ENCODE assay signal across 16 cellular contexts in the genomic region with DNA sequence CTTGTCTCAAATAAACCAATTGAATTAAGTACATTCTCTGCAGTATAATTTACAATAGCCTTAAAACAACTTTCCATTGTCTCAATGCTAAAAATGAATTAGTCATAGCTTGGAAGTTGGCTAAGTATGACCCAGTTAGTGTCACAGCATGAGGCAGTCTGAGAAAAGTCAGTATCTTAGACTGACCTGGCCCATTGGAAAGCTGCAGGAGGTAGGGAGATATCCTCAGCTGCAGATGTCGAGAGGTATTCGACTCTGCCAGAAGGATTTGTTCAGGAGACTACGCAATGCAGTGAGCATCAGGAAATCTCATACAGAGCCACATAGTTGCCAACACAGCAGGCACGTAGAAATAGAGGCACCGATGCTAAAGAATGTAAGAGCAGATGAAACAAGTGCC.
"Had no signal": no experiment of that assay in that cellular context is flagged by ENCODE, and none has a peak within 500 bp of the region (broad histone marks: within the 10 kb centered on the region; RNA-seq: fewer than 3 reads in every experiment).

No MANE protein-coding gene starts in this region.

- H3K27me3 ChIP-seq: esophagus squamous epithelium, right atrium auricular region, suprapubic skin had no signal

- H3K36me3 ChIP-seq: esophagus squamous epithelium, lower lobe of right lung, right atrium auricular region, suprapubic skin had no signal

- DNase-seq: activated CD4-positive, alpha-beta T cell treated with anti-CD3 and anti-CD28 coated beads, Interleukin-2, amount 50 U/mL, for 1 hour; activated CD8-positive, alpha-beta memory T cell treated with anti-CD3 and anti-CD28 coated beads for 24 hours; activated naive CD8-positive, alpha-beta T cell treated with anti-CD3 and anti-CD28 coated beads, Interleukin-2, amount 10 ng/mL, durations not matched to agents 7 days and 5 days; anterior cingulate cortex; esophagus squamous epithelium; foreskin melanocyte; left colon; lower lobe of right lung; midbrain; trophoblast cell had no signal

- H3K4me1 ChIP-seq: esophagus squamous epithelium, lower lobe of right lung, right atrium auricular region, suprapubic skin had no signal

- H3K27ac Mint-ChIP-seq: activated naive CD8-positive, alpha-beta T cell treated with anti-CD3 and anti-CD28 coated beads, Interleukin-2, amount 10 ng/mL, durations not matched to agents 7 days and 5 days; activated T-helper 1 cell treated with anti-CD3 and anti-CD28 coated beads, Interleukin-12 subunit alpha, Interleukin-12 subunit beta, Interleukin-2, Interleukin-4 antibody, amounts not matched to agents 30 ng/mL and 10 ng/mL and 1 ng/mL, durations not matched to agents 14 hours and 24 hours and 36 hours; stimulated activated naive CD8-positive, alpha-beta T cell treated with anti-CD3 and anti-CD28 coated beads, Interleukin-15, Interleukin-2, amounts not matched to agents 100 ng/mL and 50 ng/mL, for 24 hours had no signal

- H3K27ac ChIP-seq: esophagus squamous epithelium, lower lobe of right lung, right atrium auricular region, SK-N-MC, skin epidermis, suprapubic skin had no signal

- H3K9me3 ChIP-seq: esophagus squamous epithelium, lower lobe of right lung, right atrium auricular region, suprapubic skin had no signal

- H3K4me3 Mint-ChIP-seq: activated naive CD8-positive, alpha-beta T cell treated with anti-CD3 and anti-CD28 coated beads, Interleukin-2, amount 10 ng/mL, durations not matched to agents 7 days and 5 days; activated T-helper 1 cell treated with anti-CD3 and anti-CD28 coated beads, Interleukin-12 subunit alpha, Interleukin-12 subunit beta, Interleukin-2, Interleukin-4 antibody, amounts not matched to agents 30 ng/mL and 10 ng/mL and 1 ng/mL, durations not matched to agents 14 hours and 24 hours and 36 hours; stimulated activated naive CD8-positive, alpha-beta T cell treated with anti-CD3 and anti-CD28 coated beads, Interleukin-15, Interleukin-2, amounts not matched to agents 100 ng/mL and 50 ng/mL, for 24 hours had no signal

- ATAC-seq: left colon, lower lobe of right lung had no signal

- H3K27me3 Mint-ChIP-seq: activated naive CD8-positive, alpha-beta T cell treated with anti-CD3 and anti-CD28 coated beads, Interleukin-2, amount 10 ng/mL, durations not matched to agents 7 days and 5 days; stimulated activated naive CD8-positive, alpha-beta T cell treated with anti-CD3 and anti-CD28 coated beads, Interleukin-15, Interleukin-2, amounts not matched to agents 100 ng/mL and 50 ng/mL, for 24 hours had no signal

- H3K4me1 Mint-ChIP-seq: activated naive CD8-positive, alpha-beta T cell treated with anti-CD3 and anti-CD28 coated beads, Interleukin-2, amount 10 ng/mL, durations not matched to agents 7 days and 5 days had no signal

- H3K36me3 Mint-ChIP-seq: activated naive CD8-positive, alpha-beta T cell treated with anti-CD3 and anti-CD28 coated beads, Interleukin-2, amount 10 ng/mL, durations not matched to agents 7 days and 5 days had no signal

- H3K9me3 Mint-ChIP-seq: activated T-helper 1 cell treated with anti-CD3 and anti-CD28 coated beads, Interleukin-12 subunit alpha, Interleukin-12 subunit beta, Interleukin-2, Interleukin-4 antibody, amounts not matched to agents 30 ng/mL and 10 ng/mL and 1 ng/mL, durations not matched to agents 14 hours and 24 hours and 36 hours; stimulated activated naive CD8-positive, alpha-beta T cell treated with anti-CD3 and anti-CD28 coated beads, Interleukin-15, Interleukin-2, amounts not matched to agents 100 ng/mL and 50 ng/mL, for 24 hours had no signal

- H3K4me3 ChIP-seq: esophagus squamous epithelium, lower lobe of right lung, right atrium auricular region, SK-N-MC, skin epidermis, suprapubic skin had no signal
